In genomic region chr17:9185142-9185541, GRCh38 we compare ENCODE assay signal across 16 cellular contexts.
DNase-seq lines count a peak whose midpoint lies in the region; ATAC-seq and TF ChIP-seq lines count a peak whose summit lies in the region.
"Had no signal": no experiment of that assay in that cellular context is flagged by ENCODE, and none has a peak within 500 bp of the region (broad histone marks: within the 10 kb centered on the region; RNA-seq: fewer than 3 reads in every experiment).

No MANE protein-coding gene starts in this region.

- H3K27ac ChIP-seq in hepatocyte, result peak overlapping the region; percentile 27
- H3K27ac ChIP-seq in vagina, result peak overlapping the region; percentile 59
- H3K27ac ChIP-seq: SJSA1 had no signal

- intact Hi-C loops in vagina (cut with DNase I), result no loop called here

- no peak for ATAC-seq in GM21515 (IDR thresholded peaks at IDR 0.05; ENCODE audit: unreplicated experiment)
- no peak for ATAC-seq in stimulated activated naive CD8-positive, alpha-beta T cell treated with anti-CD3 and anti-CD28 coated beads, Interleukin-15, Interleukin-2, amounts not matched to agents 100 U/mL and 50 U/mL, for 24 hours
- ATAC-seq: GM23338 had no signal

- H3K9me3 ChIP-seq in hepatocyte (ENCODE audit: low read depth) (no peaks in the 10 kb centered on the region), vagina (no peaks in the 10 kb centered on the region)
- H3K9me3 ChIP-seq: SJSA1 had no signal

- no peaks in the 10 kb centered on the region for H3K79me2 ChIP-seq in hepatocyte

- TF ChIP-seq CTCF in hepatocyte (IDR thresholded peaks at IDR 0.05; ENCODE audit: poor library complexity), result no peak
- TF ChIP-seq CTCF in vagina (IDR thresholded peaks at IDR 0.05), result no peak

- H3K9me2 ChIP-seq in hepatocyte (replicated peaks; ENCODE audit: insufficient read depth), result no peaks in the 10 kb centered on the region

- H3K27me3 ChIP-seq in hepatocyte (peaks cover 5% of the 10 kb centered on the region), vagina (no peaks in the 10 kb centered on the region)
- H3K27me3 ChIP-seq: SJSA1 had no signal

- H3K4me3 ChIP-seq in hepatocyte (no peak overlapping the region), vagina (no peak overlapping the region)
- H3K4me3 ChIP-seq: GM23338, SJSA1 had no signal

- peaks cover 24% of the 10 kb centered on the region for H3K4me1 ChIP-seq in hepatocyte (ENCODE audit: insufficient read depth)
- peaks cover 29% of the 10 kb centered on the region for H3K4me1 ChIP-seq in vagina

- DNase-seq in NCI-H146 (lab: John Stamatoyannopoulos, UW) (peak; percentile 18), NCI-H146 treated with DMSO at 0.1 percent for 48 hours (lab: John Stamatoyannopoulos, UW; ENCODE audit: unreplicated experiment) (no peak), astrocyte of the hippocampus (ENCODE audit: low read depth, low spot score) (peak; percentile 64), hepatocyte (ENCODE audit: low spot score) (no peak), vagina (ENCODE audit: extremely low spot score in 2 of 2) (no peak)
- DNase-seq in stimulated activated naive CD8-positive, alpha-beta T cell treated with anti-CD3 and anti-CD28 coated beads, Interleukin-15, Interleukin-2, amounts not matched to agents 100 U/mL and 50 U/mL, for 24 hours, result no peak
- no peak for DNase-seq in effector CD8-positive, alpha-beta T cell (lab: John Stamatoyannopoulos, UW)
- DNase-seq: CD8-positive, alpha-beta memory T cell; GDM1; KBM-7; NCI-H187; NCI-H526 treated with DMSO at 0.1 percent for 48 hours; RPMI8226 had no signal

- 35% methylated on average over 9 of the region's 9 CpGs for WGBS in hepatocyte (ENCODE audit: low lambda C conversion rate, missing lambda C conversion rate)

- no peaks in the 10 kb centered on the region for H3K36me3 ChIP-seq in hepatocyte (replicated peaks; ENCODE audit: insufficient read depth, low read depth)
- H3K36me3 ChIP-seq in vagina, result no peaks in the 10 kb centered on the region
- H3K36me3 ChIP-seq: SJSA1 had no signal

- H4K20me1 ChIP-seq in hepatocyte (ENCODE audit: insufficient read depth, poor library complexity, severe bottlenecking), result no peaks in the 10 kb centered on the region

- H3K4me2 ChIP-seq in hepatocyte, result peak overlapping the region; percentile 48
- H3K4me2 ChIP-seq: GM23338 had no signal

- H2AFZ ChIP-seq in hepatocyte, result no peak overlapping the region
- H2AFZ ChIP-seq: GM23338 had no signal

- TF ChIP-seq POLR2A in vagina (IDR thresholded peaks at IDR 0.05), result no peak

Comparison
In these comparisons a context has a peak if more than half of its experiments do, and no peak if none do; other contexts are left out.
1. DNase-seq: peak in NCI-H146 (single experiment) and astrocyte of the hippocampus (single experiment); none in NCI-H146 treated with DMSO at 0.1 percent for 48 hours (single experiment), hepatocyte (single experiment), vagina (0 of 2), stimulated activated naive CD8-positive, alpha-beta T cell treated with anti-CD3 and anti-CD28 coated beads, Interleukin-15, Interleukin-2, amounts not matched to agents 100 U/mL and 50 U/mL, for 24 hours (single experiment) and effector CD8-positive, alpha-beta T cell (single experiment).